Comparison of ENCODE assay signal across 1 cellular context in the genomic region with DNA sequence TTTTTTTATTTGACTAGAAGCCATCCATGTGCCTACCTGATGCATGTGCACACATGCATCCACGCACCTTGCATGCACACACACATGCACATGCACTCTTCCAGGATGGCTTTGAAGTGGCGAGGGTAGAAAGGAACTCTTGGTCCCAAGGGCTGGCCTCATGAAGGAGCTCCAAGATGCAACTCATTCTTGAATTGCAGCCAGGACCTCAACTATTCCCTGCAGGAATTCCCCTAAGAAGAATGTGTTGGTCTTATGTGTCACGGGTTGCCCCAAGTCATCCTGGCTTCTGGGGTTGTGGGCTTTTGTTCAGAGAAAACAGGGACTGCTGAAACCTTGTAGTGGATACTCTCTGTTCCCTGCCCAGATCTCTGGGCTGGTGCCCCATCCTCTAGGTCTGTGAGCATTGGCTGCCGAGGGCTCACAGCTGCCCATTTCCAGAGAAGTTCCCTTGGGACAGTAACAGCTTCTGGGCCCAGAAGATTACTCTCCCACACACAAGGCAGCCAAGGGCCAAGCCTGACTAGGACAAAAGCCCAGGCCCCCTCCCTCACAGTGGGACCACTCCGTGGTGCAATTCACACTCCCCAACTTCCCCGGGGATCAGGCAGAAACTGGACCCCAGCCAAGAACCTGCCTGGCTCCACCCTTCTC.
TF ChIP-seq lines count a peak whose summit lies in the region.

No MANE protein-coding gene starts in this region.

TF ChIP-seq in HepG2, 621 proteins besides CTCF, POLR2A, EP300 and RAD21 (continued from another document):
- TF ChIP-seq, protein P1, sequence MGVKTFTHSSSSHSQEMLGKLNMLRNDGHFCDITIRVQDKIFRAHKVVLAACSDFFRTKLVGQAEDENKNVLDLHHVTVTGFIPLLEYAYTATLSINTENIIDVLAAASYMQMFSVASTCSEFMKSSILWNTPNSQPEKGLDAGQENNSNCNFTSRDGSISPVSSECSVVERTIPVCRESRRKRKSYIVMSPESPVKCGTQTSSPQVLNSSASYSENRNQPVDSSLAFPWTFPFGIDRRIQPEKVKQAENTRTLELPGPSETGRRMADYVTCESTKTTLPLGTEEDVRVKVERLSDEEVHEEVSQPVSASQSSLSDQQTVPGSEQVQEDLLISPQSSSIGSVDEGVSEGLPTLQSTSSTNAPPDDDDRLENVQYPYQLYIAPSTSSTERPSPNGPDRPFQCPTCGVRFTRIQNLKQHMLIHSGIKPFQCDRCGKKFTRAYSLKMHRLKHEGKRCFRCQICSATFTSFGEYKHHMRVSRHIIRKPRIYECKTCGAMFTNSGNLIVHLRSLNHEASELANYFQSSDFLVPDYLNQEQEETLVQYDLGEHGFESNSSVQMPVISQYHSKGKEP (CRISPR knock-in tag; IDR thresholded peaks at IDR 0.05), result no peak
- TF ChIP-seq, protein P2, sequence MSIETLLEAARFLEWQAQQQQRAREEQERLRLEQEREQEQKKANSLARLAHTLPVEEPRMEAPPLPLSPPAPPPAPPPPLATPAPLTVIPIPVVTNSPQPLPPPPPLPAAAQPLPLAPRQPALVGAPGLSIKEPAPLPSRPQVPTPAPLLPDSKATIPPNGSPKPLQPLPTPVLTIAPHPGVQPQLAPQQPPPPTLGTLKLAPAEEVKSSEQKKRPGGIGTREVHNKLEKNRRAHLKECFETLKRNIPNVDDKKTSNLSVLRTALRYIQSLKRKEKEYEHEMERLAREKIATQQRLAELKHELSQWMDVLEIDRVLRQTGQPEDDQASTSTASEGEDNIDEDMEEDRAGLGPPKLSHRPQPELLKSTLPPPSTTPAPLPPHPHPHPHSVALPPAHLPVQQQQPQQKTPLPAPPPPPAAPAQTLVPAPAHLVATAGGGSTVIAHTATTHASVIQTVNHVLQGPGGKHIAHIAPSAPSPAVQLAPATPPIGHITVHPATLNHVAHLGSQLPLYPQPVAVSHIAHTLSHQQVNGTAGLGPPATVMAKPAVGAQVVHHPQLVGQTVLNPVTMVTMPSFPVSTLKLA (IDR thresholded peaks at IDR 0.05), result peak; percentile 54; the same call in 1 of the 2 replicates
